ENCODE assay signal across 12 cellular contexts in genomic region chr6:33049323-33049722, GRCh38. TPM values are rescaled to one million over a fixed set of nuclear protein-coding genes. Genes with fewer than 3 reads are reported as not detected.
A peak's percentile ranks its signal among the peaks of the same experiment; 100 is the strongest.
DNase-seq lines count a peak whose midpoint lies in the region; ATAC-seq and TF ChIP-seq lines count a peak whose summit lies in the region.
"Had no signal": no experiment of that assay in that cellular context is flagged by ENCODE, and none has a peak within 500 bp of the region (broad histone marks: within the 10 kb centered on the region; RNA-seq: fewer than 3 reads in every experiment).

No MANE protein-coding gene starts in this region.

- DNase-seq in left ventricle myocardium inferior (no peak), cardiac septum (ENCODE audit: low spot score) (no peak), OCI-LY7 (ENCODE audit: low spot score) (peak; percentile 44), fibroblast of mammary gland (ENCODE audit: low read depth) (peak; percentile 2), upper lobe of right lung (no peak), hippocampal formation (lab: John Stamatoyannopoulos, UW) (no peak), SHP77 treated with DMSO at 0.1 percent for 48 hours (lab: John Stamatoyannopoulos, UW) (no peak)
- DNase-seq: ACHN; activated naive CD4-positive, alpha-beta T cell; NCI-H524 had no signal

- no peak overlapping the region for H2AFZ ChIP-seq in OCI-LY7 (ENCODE audit: low read length)

- intact Hi-C loops in left ventricle myocardium inferior (cut with micrococcal nuclease), result no loop called here
- intact Hi-C loops in cardiac septum (cut with DNase I), result no loop called here
- intact Hi-C loops in OCI-LY7 (cut with micrococcal nuclease; ENCODE audit: unreplicated experiment), result loop anchor here (2.0 kb wide), 1 partner anchor 35 kb away; no protein-coding TSS in a partner anchor
- intact Hi-C loops in upper lobe of right lung (cut with DNase I), result no loop called here

- H3K9me3 ChIP-seq in left ventricle myocardium inferior (replicated peaks) (no peaks in the 10 kb centered on the region), OCI-LY7 (ENCODE audit: low read length) (peaks cover 22% of the 10 kb centered on the region; the same call in 1 of the 2 replicates), upper lobe of right lung (no peaks in the 10 kb centered on the region)

- H3K4me3 ChIP-seq in left ventricle myocardium inferior (no peak overlapping the region), OCI-LY7 (ENCODE audit: low read depth, low read length, poor library complexity, severe bottlenecking) (no peak overlapping the region), fibroblast of mammary gland (ENCODE audit: control insufficient read depth, low read depth, low read length) (no peak overlapping the region), upper lobe of right lung (no peak overlapping the region)

- no TSS peak for BruUV-seq in OCI-LY7 (replicated peaks; lab: Mats Ljungman, UMichigan)

- peaks cover 4% of the 10 kb centered on the region for H3K4me1 ChIP-seq in left ventricle myocardium inferior
- peaks cover 3% of the 10 kb centered on the region for H3K4me1 ChIP-seq in OCI-LY7 (ENCODE audit: insufficient read depth, low read length, poor library complexity, severe bottlenecking)
- H3K4me1 ChIP-seq in upper lobe of right lung, result no peaks in the 10 kb centered on the region

- no peaks in the 10 kb centered on the region for H3K9me2 ChIP-seq in OCI-LY7 (ENCODE audit: insufficient read depth, low read length)

- H3K4me2 ChIP-seq in OCI-LY7 (ENCODE audit: low read length), result no peak overlapping the region

- no peaks in the 10 kb centered on the region for H3K79me2 ChIP-seq in OCI-LY7 (ENCODE audit: insufficient read depth, low read depth, low read length)

- CTCF ChIA-PET in OCI-LY7 (lab: Charles Lee; ENCODE audit: unreplicated experiment), result interaction anchor here (0.9 to 1.4 kb wide), 3 partner anchors 13 to 100 kb away, joined by 3 read pairs; no protein-coding TSS in a partner anchor

- TF ChIP-seq CTCF in left ventricle myocardium inferior (IDR thresholded peaks at IDR 0.05; ENCODE audit: borderline replicate concordance) (peak; percentile 31), OCI-LY7 (conservative IDR thresholded peaks at IDR 0.05; ENCODE audit: low read length) (peak; percentile 81), fibroblast of mammary gland (conservative IDR thresholded peaks at IDR 0.05; ENCODE audit: control insufficient read depth, insufficient read depth, low read depth, low read length) (peak; percentile 26), upper lobe of right lung (IDR thresholded peaks at IDR 0.05) (peak; percentile 14)

- H3K27me3 ChIP-seq in left ventricle myocardium inferior (ENCODE audit: low read depth), result peaks cover 10% of the 10 kb centered on the region
- H3K27me3 ChIP-seq in upper lobe of right lung, result peaks cover 5% of the 10 kb centered on the region

- no peaks in the 10 kb centered on the region for H3K36me3 ChIP-seq in left ventricle myocardium inferior
- no peaks in the 10 kb centered on the region for H3K36me3 ChIP-seq in OCI-LY7 (ENCODE audit: insufficient read depth, low read length)
- no peaks in the 10 kb centered on the region for H3K36me3 ChIP-seq in upper lobe of right lung

- no peak overlapping the region for H3K27ac ChIP-seq in left ventricle myocardium inferior (replicated peaks)
- no peak overlapping the region for H3K27ac ChIP-seq in OCI-LY7 (ENCODE audit: low read depth, low read length, poor library complexity, severe bottlenecking)
- no peak overlapping the region for H3K27ac ChIP-seq in upper lobe of right lung

- no peaks in the 10 kb centered on the region for H4K20me1 ChIP-seq in OCI-LY7 (ENCODE audit: insufficient read depth, low read length)

- ATAC-seq in upper lobe of right lung (no peak), GM21529 (IDR thresholded peaks at IDR 0.05; ENCODE audit: unreplicated experiment) (no peak)
- ATAC-seq: Right ventricle myocardium inferior had no signal

- POLR2A ChIA-PET in OCI-LY7 (lab: Charles Lee), result interaction anchor here (1.1 to 2.6 kb wide), 3 partner anchors 21 to 33 kb away, joined by 3 to 12 read pairs (median 5); partner anchors contain the start of gene HLA-DPA1

RNA-seq across cellular contexts. Expression of gene HLA-DPA1, which starts 24.1 kb away (rescaled TPM):
- total RNA-seq in left ventricle myocardium inferior (28.8 TPM), cardiac septum (35.8 TPM), OCI-LY7 (2022) (253 and 256 TPM in 2 replicates), upper lobe of right lung (491 TPM)
- 306 and 388 TPM in 2 replicates for total RNA-seq in OCI-LY7 (2014; rRNA removed; shearing (Covaris generic))

RNA-seq across cellular contexts. Expression of gene HLA-DPB1, which starts 26.5 kb away (rescaled TPM):
- total RNA-seq in left ventricle myocardium inferior (34.1 TPM), cardiac septum (32.8 TPM), OCI-LY7 (2022) (74.5 and 78.5 TPM in 2 replicates), upper lobe of right lung (385 TPM)
- total RNA-seq in OCI-LY7 (2014; rRNA removed; shearing (Covaris generic)), result 117 and 139 TPM in 2 replicates

RNA-seq across cellular contexts. Expression of gene HLA-DOA, which starts 39.9 kb away (rescaled TPM):
- total RNA-seq in left ventricle myocardium inferior, result 1.8 TPM
- total RNA-seq in cardiac septum, result 1.6 TPM
- 60.3 and 78.3 TPM in 2 replicates for total RNA-seq in OCI-LY7 (2014; rRNA removed; shearing (Covaris generic))
- 55.0 and 65.4 TPM in 2 replicates for total RNA-seq in OCI-LY7 (2022)
- total RNA-seq in upper lobe of right lung, result 25.2 TPM

Comparison
In these comparisons a context has a peak if more than half of its experiments do, and no peak if none do; other contexts are left out.
1. DNase-seq: peak in OCI-LY7 (single experiment) and fibroblast of mammary gland (single experiment); none in left ventricle myocardium inferior (single experiment), cardiac septum (single experiment), upper lobe of right lung (single experiment), hippocampal formation (0 of 2) and SHP77 treated with DMSO at 0.1 percent for 48 hours (single experiment).
2. CTCF ChIP-seq: peak in every context shown above with its lines; median percentile 81 in OCI-LY7; 31 in left ventricle myocardium inferior; 26 in fibroblast of mammary gland; 14 in upper lobe of right lung.